In genomic region chr1:64257233-64257632, GRCh38 we compare ENCODE assay signal across 5 cellular contexts. TPM values are rescaled to one million over a fixed set of nuclear protein-coding genes. Genes with fewer than 3 reads are reported as not detected.
"Had no signal": no experiment of that assay in that cellular context is flagged by ENCODE, and none has a peak within 500 bp of the region (broad histone marks: within the 10 kb centered on the region; RNA-seq: fewer than 3 reads in every experiment).

No MANE protein-coding gene starts in this region.

RNA-seq across cellular contexts. Expression of gene UBE2U, which starts 53.8 kb away (rescaled TPM):
- total RNA-seq: HepG2, HT-29, HT1080, IMR-90 had no signal
- polyA plus RNA-seq: HepG2, IgD-negative memory B cell, IMR-90 had no signal
